9 cellular contexts compared by ENCODE assay signal in the genomic region with DNA sequence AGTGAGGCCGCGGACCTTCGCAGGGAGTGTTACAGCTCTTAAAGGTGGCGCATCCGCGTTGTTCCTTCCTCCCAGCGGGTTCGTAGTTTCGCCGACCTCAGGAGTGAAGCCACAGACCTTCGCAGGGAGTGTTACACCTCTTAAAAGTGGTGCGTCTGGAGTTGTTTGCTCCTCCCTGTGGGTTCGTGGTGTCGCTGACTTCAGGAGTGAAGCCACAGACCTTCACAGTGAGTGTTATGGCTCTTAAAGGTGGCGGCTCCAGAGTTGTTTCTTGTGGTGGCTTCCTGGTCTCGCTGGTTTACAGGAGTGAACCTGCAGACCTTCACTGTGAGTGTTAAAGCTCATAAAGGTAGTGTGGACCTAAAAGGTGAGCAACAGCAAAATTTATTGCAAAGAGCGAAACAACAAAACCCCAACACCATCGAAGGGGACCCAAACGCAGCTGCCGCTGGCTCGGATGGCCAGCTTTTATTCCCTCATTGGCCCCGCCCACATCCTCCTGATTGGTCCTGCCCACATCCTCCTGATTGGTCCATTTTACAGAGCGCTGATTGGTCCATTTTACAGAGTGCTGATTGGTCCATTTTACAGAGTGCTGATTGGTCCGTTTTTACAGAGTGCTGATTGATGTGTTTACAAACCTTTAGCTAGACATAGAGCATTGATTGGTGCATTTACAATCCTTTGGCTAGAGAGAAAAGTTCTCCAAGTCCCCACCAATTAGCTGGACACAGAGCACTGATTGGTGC. TPM values are rescaled to one million over a fixed set of nuclear protein-coding genes. Genes with fewer than 3 reads are reported as not detected.
DNase-seq lines count a peak whose midpoint lies in the region; ATAC-seq and TF ChIP-seq lines count a peak whose summit lies in the region.
"Had no signal": no experiment of that assay in that cellular context is flagged by ENCODE, and none has a peak within 500 bp of the region (broad histone marks: within the 10 kb centered on the region; RNA-seq: fewer than 3 reads in every experiment).

No MANE protein-coding gene starts in this region.

- no peak overlapping the region for H3K27ac ChIP-seq in foreskin keratinocyte
- H3K27ac ChIP-seq in gastrocnemius medialis = no peak overlapping the region
- H3K27ac ChIP-seq in left ventricle myocardium inferior (replicated peaks) = no peak overlapping the region
- H3K27ac ChIP-seq: epithelial cell of prostate had no signal

- H3K4me3 ChIP-seq in gastrocnemius medialis = no peak overlapping the region
- H3K4me3 ChIP-seq in left ventricle myocardium inferior = no peak overlapping the region

- no peak for TF ChIP-seq CTCF in foreskin keratinocyte (conservative IDR thresholded peaks at IDR 0.05)
- no peak for TF ChIP-seq CTCF in gastrocnemius medialis (IDR thresholded peaks at IDR 0.05 in 4 of 5, conservative IDR thresholded peaks at IDR 0.05 in 1 of 5)
- no peak for TF ChIP-seq CTCF in left ventricle myocardium inferior (IDR thresholded peaks at IDR 0.05; ENCODE audit: borderline replicate concordance)

- in situ Hi-C loops in gastrocnemius medialis (cut with MboI; ENCODE audit: low sequenced_read_pairs in 4 of 4) = no loop called here

- ATAC-seq in foreskin keratinocyte (peak; percentile 37), gastrocnemius medialis (no peak), HG03095 (IDR thresholded peaks at IDR 0.05; ENCODE audit: unreplicated experiment) (no peak)

- no peak for TF ChIP-seq POLR2A in gastrocnemius medialis (IDR thresholded peaks at IDR 0.05)

- H3K9me3 ChIP-seq in gastrocnemius medialis = no peaks in the 10 kb centered on the region
- peaks cover 8% of the 10 kb centered on the region for H3K9me3 ChIP-seq in left ventricle myocardium inferior (replicated peaks)

- intact Hi-C loops in gastrocnemius medialis (cut with DNase I; ENCODE audit: low total_unique reads) = no loop called here
- intact Hi-C loops in left ventricle myocardium inferior (cut with micrococcal nuclease) = no loop called here

- peaks cover 7% of the 10 kb centered on the region for H3K4me1 ChIP-seq in foreskin keratinocyte
- no peaks in the 10 kb centered on the region for H3K4me1 ChIP-seq in gastrocnemius medialis
- peaks cover 7% of the 10 kb centered on the region for H3K4me1 ChIP-seq in left ventricle myocardium inferior

- H3K36me3 ChIP-seq in gastrocnemius medialis (no peaks in the 10 kb centered on the region), left ventricle myocardium inferior (no peaks in the 10 kb centered on the region)

- H3K27me3 ChIP-seq in foreskin keratinocyte (peaks cover 7% of the 10 kb centered on the region), gastrocnemius medialis (peaks cover 6 to 25% (median 10%) of the 10 kb centered on the region in 3 donors), left ventricle myocardium inferior (ENCODE audit: low read depth) (peaks cover 60% of the 10 kb centered on the region)

- peak; percentile 25 to 72 (median 60) for DNase-seq in T-helper 1 cell
- peak; percentile 36 for DNase-seq in activated CD8-positive, alpha-beta memory T cell treated with anti-CD3 and anti-CD28 coated beads, Interleukin-2, amount 50 U/mL, for 1 hour (ENCODE audit: extremely low read depth)
- no peak for DNase-seq in foreskin keratinocyte
- DNase-seq in stimulated activated CD8-positive, alpha-beta memory T cell treated with anti-CD3 and anti-CD28 coated beads, Interleukin-7, amount 100 ng/mL, for 24 hours (ENCODE audit: low read depth) = peak; percentile 47
- DNase-seq in gastrocnemius medialis = no peak
- no peak for DNase-seq in left ventricle myocardium inferior
- DNase-seq: NCI-H2081 treated with DMSO at 0.1 percent for 48 hours had no signal

RNA-seq across cellular contexts. Expression of gene TMEM45B, which starts 1.2 kb away (rescaled TPM):
- 0.28 and 0.44 TPM in 2 replicates for total RNA-seq in foreskin keratinocyte
- 0.46 and 0.59 TPM in 2 replicates for polyA plus RNA-seq in foreskin keratinocyte
- 1 to 10 TPM in 1 of 4 donors, not detected in 3; 1.0 TPM for total RNA-seq in gastrocnemius medialis
- not detected for total RNA-seq in left ventricle myocardium inferior

Comparison
In these comparisons a context has a peak if more than half of its experiments do, and no peak if none do; other contexts are left out.
1. DNase-seq: peak in T-helper 1 cell (5 of 5), activated CD8-positive, alpha-beta memory T cell treated with anti-CD3 and anti-CD28 coated beads, Interleukin-2, amount 50 U/mL, for 1 hour (single experiment) and stimulated activated CD8-positive, alpha-beta memory T cell treated with anti-CD3 and anti-CD28 coated beads, Interleukin-7, amount 100 ng/mL, for 24 hours (single experiment); none in foreskin keratinocyte (0 of 2), gastrocnemius medialis (0 of 2) and left ventricle myocardium inferior (single experiment).